ENCODE assay signal across 18 cellular contexts in the genomic region with DNA sequence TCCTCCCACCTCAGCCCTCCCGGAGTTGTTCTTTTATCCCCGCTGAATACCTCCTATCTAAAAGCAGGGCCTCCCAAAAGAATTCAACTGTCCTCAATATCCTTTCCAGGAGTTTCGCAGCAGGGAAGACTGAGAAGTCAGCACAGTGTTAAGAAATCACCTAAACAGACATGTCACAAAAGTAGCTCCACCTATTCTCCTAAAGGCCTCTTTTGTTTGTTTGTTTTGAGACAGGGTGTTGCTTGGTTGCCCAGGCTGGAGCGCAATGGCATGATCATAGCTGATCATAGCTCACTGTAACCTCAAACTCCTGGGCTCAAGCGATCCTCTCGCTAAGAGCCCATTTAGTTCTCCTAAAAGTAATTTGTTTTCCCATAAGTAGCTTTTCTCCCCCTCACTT. TPM values are rescaled to one million over a fixed set of nuclear protein-coding genes. Genes with fewer than 3 reads are reported as not detected.
DNase-seq lines count a peak whose midpoint lies in the region; ATAC-seq and TF ChIP-seq lines count a peak whose summit lies in the region.
"Had no signal": no experiment of that assay in that cellular context is flagged by ENCODE, and none has a peak within 500 bp of the region (broad histone marks: within the 10 kb centered on the region; RNA-seq: fewer than 3 reads in every experiment).

No MANE protein-coding gene starts in this region.

- no peak for TF ChIP-seq EP300 in esophagus muscularis mucosa (IDR thresholded peaks at IDR 0.05)

- no peak for TF ChIP-seq POLR2A in esophagus muscularis mucosa (IDR thresholded peaks at IDR 0.05; ENCODE audit: low read depth)

- H3K4me3 Mint-ChIP-seq in nephron = peak overlapping the region in 1 of 3 experiments; percentile 17

- peak overlapping the region in 9 of 11 experiments; percentile 14 to 91 (median 87); a peak in 17 of 22 replicates for H3K4me2 ChIP-seq in BLaER1 treated with 17β-estradiol and CSF1 and Interleukin-3, amounts not matched to agents 10 nM and 100 nM
- H3K4me2 ChIP-seq in PC-9 = peak overlapping the region; percentile 37
- H3K4me2 ChIP-seq: SK-N-SH had no signal

- no peak for TF ChIP-seq CTCF in PC-9 (conservative IDR thresholded peaks at IDR 0.05)
- no peak for TF ChIP-seq CTCF in esophagus muscularis mucosa (IDR thresholded peaks at IDR 0.05)
- no peak for TF ChIP-seq CTCF in nephron (IDR thresholded peaks at IDR 0.05; ENCODE audit: unreplicated experiment in 3 of 3)

- DNase-seq in PC-9 (peak; percentile 57 to 79), esophagus muscularis mucosa (ENCODE audit: extremely low spot score) (no peak), NCI-H446 (lab: John Stamatoyannopoulos, UW) (no peak)
- DNase-seq in stimulated activated CD8-positive, alpha-beta memory T cell treated with anti-CD3 and anti-CD28 coated beads, Interleukin-4, amount 100 ng/mL, for 48 hours = no peak
- DNase-seq: activated CD4-positive, CD25-positive, alpha-beta regulatory T cell; activated T-cell treated with anti-CD3 and anti-CD28 coated beads, Interleukin-2, amount 50 U/mL, for 1 hour; amygdala; DMS79 treated with DMSO at 0.1 percent for 48 hours; Karpas-422; NCI-H2029 treated with DMSO at 0.1 percent for 48 hours; nucleus accumbens; SK-N-SH had no signal

- peak overlapping the region in 5 of 11 experiments; percentile 0 to 41 (median 16); a peak in 2 of 22 replicates for H3K9ac ChIP-seq in BLaER1 treated with 17β-estradiol and CSF1 and Interleukin-3, amounts not matched to agents 10 nM and 100 nM
- H3K9ac ChIP-seq: SK-N-SH had no signal

- no peaks in the 10 kb centered on the region for H3K9me3 Mint-ChIP-seq in nephron

- H3K27me3 Mint-ChIP-seq in nephron (ENCODE audit: low read depth) = no peaks in the 10 kb centered on the region

- no peak for ATAC-seq in HG03139 (IDR thresholded peaks at IDR 0.05; ENCODE audit: unreplicated experiment)
- ATAC-seq in GM21390 (IDR thresholded peaks at IDR 0.05; ENCODE audit: unreplicated experiment) = no peak
- ATAC-seq: left lobe of liver had no signal

- 69% methylated on average over 5 of the region's 6 CpGs for WGBS in esophagus muscularis mucosa

- CTCF ChIA-PET in PC-9 (lab: Charles Lee) = interaction anchor here (0.5 to 1.9 kb wide), 8 partner anchors 20 to 149 kb away, joined by 3 to 9 read pairs (median 5); no protein-coding TSS in a partner anchor

- H3K4me1 Mint-ChIP-seq in nephron = peaks cover 24% of the 10 kb centered on the region

- peaks cover 36% of the 10 kb centered on the region for H3F3A ChIP-seq in PC-9 (ENCODE audit: insufficient read depth, low read depth)

- no peaks in the 10 kb centered on the region for H3K36me3 ChIP-seq in BLaER1 treated with 17β-estradiol and CSF1 and Interleukin-3, amounts not matched to agents 10 nM and 100 nM
- no peaks in the 10 kb centered on the region for H3K36me3 ChIP-seq in PC-9 (ENCODE audit: low read depth)
- H3K36me3 ChIP-seq in esophagus muscularis mucosa = no peaks in the 10 kb centered on the region

- no peaks in the 10 kb centered on the region for H3K27me3 ChIP-seq in BLaER1 treated with 17β-estradiol and CSF1 and Interleukin-3, amounts not matched to agents 10 nM and 100 nM
- H3K27me3 ChIP-seq in PC-9 (ENCODE audit: insufficient read depth, low read depth) (no peaks in the 10 kb centered on the region), esophagus muscularis mucosa (no peaks in the 10 kb centered on the region)

- peak overlapping the region; percentile 57 to 90 (median 82) for H3K27ac Mint-ChIP-seq in nephron

- POLR2A ChIA-PET in PC-9 (lab: Charles Lee; ENCODE audit: unreplicated experiment) = interaction anchor here (0.6 to 1.0 kb wide), 11 partner anchors 19 to 182 kb away, joined by 3 to 10 read pairs (median 5); a partner anchor contains a TSS

- H3K4me3 ChIP-seq in BLaER1 treated with 17β-estradiol and CSF1 and Interleukin-3, amounts not matched to agents 10 nM and 100 nM = no peak overlapping the region
- no peak overlapping the region for H3K4me3 ChIP-seq in PC-9
- H3K4me3 ChIP-seq in esophagus muscularis mucosa = no peak overlapping the region

- H3K36me3 Mint-ChIP-seq in nephron (ENCODE audit: low read depth) = no peaks in the 10 kb centered on the region

- H3K27ac ChIP-seq in BLaER1 treated with 17β-estradiol and CSF1 and Interleukin-3, amounts not matched to agents 10 nM and 100 nM = peak overlapping the region in 7 of 11 experiments; percentile 1 to 93 (median 89); a peak in 10 of 22 replicates
- peak overlapping the region; percentile 25; the same call in 1 of the 2 replicates for H3K27ac ChIP-seq in PC-9
- peak overlapping the region; percentile 5 to 87 (median 40) for H3K27ac ChIP-seq in esophagus muscularis mucosa (replicated peaks in 1 of 4)

- H3K4me1 ChIP-seq in BLaER1 treated with 17β-estradiol and CSF1 and Interleukin-3, amounts not matched to agents 10 nM and 100 nM = peaks cover 37 to 85% (median 82%) of the 10 kb centered on the region in 10 experiments
- H3K4me1 ChIP-seq in PC-9 (replicated peaks; ENCODE audit: insufficient read depth) = peaks cover 53% of the 10 kb centered on the region
- peaks cover 38 to 52% (median 44%) of the 10 kb centered on the region in 4 donors for H3K4me1 ChIP-seq in esophagus muscularis mucosa

- BruUV-seq in PC-9 (replicated peaks; lab: Mats Ljungman, UMichigan) = no TSS peak

- H4K20me1 ChIP-seq in BLaER1 treated with 17β-estradiol and CSF1 and Interleukin-3, amounts not matched to agents 10 nM and 100 nM = no peaks in the 10 kb centered on the region
- no peaks in the 10 kb centered on the region for H4K20me1 ChIP-seq in PC-9 (ENCODE audit: insufficient read depth)

- no peak overlapping the region for H2AFZ ChIP-seq in PC-9

- no peaks in the 10 kb centered on the region for H3K9me3 ChIP-seq in BLaER1 treated with 17β-estradiol and CSF1 and Interleukin-3, amounts not matched to agents 10 nM and 100 nM (replicated peaks in 1 of 11)
- H3K9me3 ChIP-seq in PC-9 (ENCODE audit: insufficient read depth, low read depth) = no peaks in the 10 kb centered on the region
- no peaks in the 10 kb centered on the region for H3K9me3 ChIP-seq in esophagus muscularis mucosa
- H3K9me3 ChIP-seq: SK-N-SH had no signal

- H3K79me2 ChIP-seq in PC-9 (ENCODE audit: low read depth) = no peaks in the 10 kb centered on the region

- no peaks in the 10 kb centered on the region for H3K9me2 ChIP-seq in PC-9 (ENCODE audit: insufficient read depth)
- H3K9me2 ChIP-seq: SK-N-SH had no signal

- intact Hi-C loops in PC-9 (cut with micrococcal nuclease; ENCODE audit: unreplicated experiment) = no loop called here
- intact Hi-C loops in esophagus muscularis mucosa (cut with DNase I) = no loop called here

RNA-seq across cellular contexts. Expression of a gene that starts 53.8 kb away (rescaled TPM):
- total RNA-seq in PC-9 (2021) (not detected in 2 replicates), esophagus muscularis mucosa (not detected)
- total RNA-seq: glomerular endothelial cell, left lobe of liver had no signal

Comparison
In these comparisons a context has a peak if more than half of its experiments do, and no peak if none do; other contexts are left out.
1. H3K27ac ChIP-seq: peak in every context shown above with its lines; median percentile 89 in BLaER1 treated with 17β-estradiol and CSF1 and Interleukin-3, amounts not matched to agents 10 nM and 100 nM; 40 in esophagus muscularis mucosa; 25 in PC-9.
2. DNase-seq: peak in PC-9 (2 of 2); none in esophagus muscularis mucosa (single experiment), stimulated activated CD8-positive, alpha-beta memory T cell treated with anti-CD3 and anti-CD28 coated beads, Interleukin-4, amount 100 ng/mL, for 48 hours (single experiment) and NCI-H446 (0 of 2).